Comparison of ENCODE assay signal across 23 cellular contexts in genomic region chr1:246032111-246032551, GRCh38.
A peak's percentile ranks its signal among the peaks of the same experiment; 100 is the strongest.
DNase-seq lines count a peak whose midpoint lies in the region; ATAC-seq, FAIRE-seq and TF ChIP-seq lines count a peak whose summit lies in the region.
"Had no signal": no experiment of that assay in that cellular context is flagged by ENCODE, and none has a peak within 500 bp of the region (broad histone marks: within the 10 kb centered on the region; RNA-seq: fewer than 3 reads in every experiment).

No MANE protein-coding gene starts in this region.

- H3K4me2 ChIP-seq in SK-N-SH, result no peak overlapping the region

- no peak overlapping the region for H2AFZ ChIP-seq in SK-N-SH (ENCODE audit: low read depth)

- DNase-seq in SK-N-SH (peak; percentile 50), RCC 7860 (ENCODE audit: low spot score) (peak; percentile 51), kidney tubule cell (ENCODE audit: low spot score) (peak; percentile 72), DMS153 (lab: John Stamatoyannopoulos, UW) (no peak)
- DNase-seq in activated CD8-positive, alpha-beta memory T cell treated with anti-CD3 and anti-CD28 coated beads, Interleukin-2, amount 50 U/mL, for 4 hours, result no peak
- DNase-seq: activated CD4-positive, CD25-positive, alpha-beta regulatory T cell; activated CD8-positive, alpha-beta T cell treated with anti-CD3 and anti-CD28 coated beads, Interleukin-2, amount 10 ng/mL, durations not matched to agents 7 days and 5 days; activated naive CD4-positive, alpha-beta T cell treated with anti-CD3 and anti-CD28 coated beads, Interleukin-2, amount 10 ng/mL, durations not matched to agents 7 days and 5 days; activated T-cell treated with anti-CD3 and anti-CD28 coated beads, Interleukin-2, amount 50 U/mL, for 4 hours; DND-41; effector memory CD8-positive, alpha-beta T cell; heart left ventricle; Karpas-422; small intestine; stimulated activated CD4-positive, alpha-beta T cell treated with anti-CD3 and anti-CD28 coated beads, Interleukin-4, amount 100 ng/mL, for 24 hours; upper lobe of right lung had no signal

- H3K4me1 ChIP-seq in SK-N-SH (ENCODE audit: control insufficient read depth in 1 of 2, insufficient read depth in 2 of 2, low read depth in 1 of 2, low read length in 1 of 2), result peaks cover 0 to 21% of the 10 kb centered on the region in 2 experiments; a peak in 2 of 4 replicates
- H3K4me1 ChIP-seq: ascending aorta had no signal

- TF ChIP-seq RAD21 in SK-N-SH (IDR thresholded peaks at IDR 0.05; ENCODE audit: low read length), result no peak

- peak; percentile 85 for FAIRE-seq in RCC 7860 (lab: Jason Lieb, UNC)
- FAIRE-seq: A204.1, small intestine had no signal

- H3F3A ChIP-seq in SK-N-SH (replicated peaks; ENCODE audit: insufficient read depth), result peaks cover 3% of the 10 kb centered on the region

- H3K9ac ChIP-seq in SK-N-SH, result no peak overlapping the region

- 75% methylated on average over 3 of the region's 3 CpGs for WGBS in SK-N-SH (ENCODE audit: low lambda C conversion rate)

- H3K27me3 ChIP-seq in SK-N-SH (ENCODE audit: insufficient read depth), result no peaks in the 10 kb centered on the region
- H3K27me3 ChIP-seq: ascending aorta, heart left ventricle, upper lobe of right lung had no signal

- ATAC-seq in SK-N-SH treated with all-trans-retinoic acid at 6 μM for 48 hours (no peak), HG02763 (IDR thresholded peaks at IDR 0.05; ENCODE audit: unreplicated experiment) (no peak), GM19395 (IDR thresholded peaks at IDR 0.05; ENCODE audit: unreplicated experiment) (no peak)
- ATAC-seq: activated CD8-positive, alpha-beta T cell treated with anti-CD3 and anti-CD28 coated beads, Interleukin-2, amount 10 ng/mL, durations not matched to agents 7 days and 5 days; activated T-cell treated with anti-CD3 and anti-CD28 coated beads, Interleukin-2, amount 50 U/mL, for 4 hours; effector memory CD8-positive, alpha-beta T cell; heart left ventricle; Panc1; upper lobe of right lung had no signal

- POLR2A ChIA-PET in SK-N-SH (lab: Yijun Ruan, JAX), result no interaction called here

- H3K9me2 ChIP-seq in SK-N-SH, result no peaks in the 10 kb centered on the region

- no peak for TF ChIP-seq CTCF in SK-N-SH (IDR thresholded peaks at IDR 0.05)

- no peaks in the 10 kb centered on the region for H3K9me3 ChIP-seq in SK-N-SH
- H3K9me3 ChIP-seq: upper lobe of right lung had no signal

- peak overlapping the region in 1 of 2 experiments; percentile 51; a peak in 2 of 4 replicates for H3K27ac ChIP-seq in SK-N-SH (ENCODE audit: low read depth in 2 of 2, low read length in 1 of 2)
- H3K27ac ChIP-seq: ascending aorta, heart left ventricle, SK-N-MC, upper lobe of right lung had no signal

- CTCF ChIA-PET in SK-N-SH (lab: Yijun Ruan, JAX), result interaction anchor here (1.1 to 1.3 kb wide), 4 partner anchors 19 to 879 kb away, joined by 3 to 4 read pairs (median 4); no protein-coding TSS in a partner anchor

- peak in 1 of 2 experiments; percentile 56; a peak in 1 of 4 replicates for TF ChIP-seq EP300 in SK-N-SH (IDR thresholded peaks at IDR 0.05; ENCODE audit: borderline replicate concordance in 1 of 2, low read depth in 1 of 2, low read length in 1 of 2)

- no peaks in the 10 kb centered on the region for H3K79me2 ChIP-seq in SK-N-SH (ENCODE audit: insufficient read depth)

- H3K4me3 ChIP-seq in SK-N-SH (ENCODE audit: low read depth in 2 of 2, low read length in 1 of 2), result no peak overlapping the region
- H3K4me3 ChIP-seq: ascending aorta, heart left ventricle, SK-N-MC, upper lobe of right lung had no signal

- H3K36me3 ChIP-seq in SK-N-SH (replicated peaks in 1 of 2; ENCODE audit: control insufficient read depth in 1 of 2, insufficient read depth in 2 of 2, low read length in 1 of 2), result no peaks in the 10 kb centered on the region
- H3K36me3 ChIP-seq: ascending aorta, heart left ventricle, upper lobe of right lung had no signal

- no peaks in the 10 kb centered on the region for H4K20me1 ChIP-seq in SK-N-SH (ENCODE audit: insufficient read depth)

TF ChIP-seq in SK-N-SH, 30 proteins besides CTCF, POLR2A, EP300 and RAD21 (continues in another document):
- TF ChIP-seq, protein P1, sequence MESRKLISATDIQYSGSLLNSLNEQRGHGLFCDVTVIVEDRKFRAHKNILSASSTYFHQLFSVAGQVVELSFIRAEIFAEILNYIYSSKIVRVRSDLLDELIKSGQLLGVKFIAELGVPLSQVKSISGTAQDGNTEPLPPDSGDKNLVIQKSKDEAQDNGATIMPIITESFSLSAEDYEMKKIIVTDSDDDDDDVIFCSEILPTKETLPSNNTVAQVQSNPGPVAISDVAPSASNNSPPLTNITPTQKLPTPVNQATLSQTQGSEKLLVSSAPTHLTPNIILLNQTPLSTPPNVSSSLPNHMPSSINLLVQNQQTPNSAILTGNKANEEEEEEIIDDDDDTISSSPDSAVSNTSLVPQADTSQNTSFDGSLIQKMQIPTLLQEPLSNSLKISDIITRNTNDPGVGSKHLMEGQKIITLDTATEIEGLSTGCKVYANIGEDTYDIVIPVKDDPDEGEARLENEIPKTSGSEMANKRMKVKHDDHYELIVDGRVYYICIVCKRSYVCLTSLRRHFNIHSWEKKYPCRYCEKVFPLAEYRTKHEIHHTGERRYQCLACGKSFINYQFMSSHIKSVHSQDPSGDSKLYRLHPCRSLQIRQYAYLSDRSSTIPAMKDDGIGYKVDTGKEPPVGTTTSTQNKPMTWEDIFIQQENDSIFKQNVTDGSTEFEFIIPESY (IDR thresholded peaks at IDR 0.05; ENCODE audit: borderline replicate concordance, low read depth), result no peak
- TF ChIP-seq MXI1 (IDR thresholded peaks at IDR 0.05; ENCODE audit: low read depth, low read length) (no peak), GABPA (IDR thresholded peaks at IDR 0.05; ENCODE audit: low read depth) (no peak), YY1 (IDR thresholded peaks at IDR 0.05; ENCODE audit: low read depth) (no peak), NFIC (IDR thresholded peaks at IDR 0.05; ENCODE audit: borderline replicate concordance) (no peak), FOXJ3 (CRISPR knock-in tag; IDR thresholded peaks at IDR 0.05) (no peak)

TF ChIP-seq in SK-N-SH treated with all-trans-retinoic acid at 6 μM for 48 hours, 23 proteins besides CTCF, POLR2A, EP300 and RAD21:
- TF ChIP-seq RARB (CRISPR knock-in tag; IDR thresholded peaks at IDR 0.05), result no peak
- no peak for TF ChIP-seq TCF4 (CRISPR knock-in tag; IDR thresholded peaks at IDR 0.05; ENCODE audit: borderline replicate concordance)
- no peak for TF ChIP-seq ZFP3 (CRISPR knock-in tag; IDR thresholded peaks at IDR 0.05)
- no peak for TF ChIP-seq OSR1 (CRISPR knock-in tag; IDR thresholded peaks at IDR 0.05)
- TF ChIP-seq CSDC2 (CRISPR knock-in tag; IDR thresholded peaks at IDR 0.05), result no peak
- TF ChIP-seq ZNF8 (CRISPR knock-in tag; IDR thresholded peaks at IDR 0.05), result no peak
TF ChIP-seq in SK-N-SH treated with all-trans-retinoic acid at 6 μM for 48 hours: peak in this region for 0.

Comparison
In these comparisons a context has a peak if more than half of its experiments do, and no peak if none do; other contexts are left out.
1. DNase-seq: peak in SK-N-SH (single experiment), RCC 7860 (single experiment) and kidney tubule cell (single experiment); none in activated CD8-positive, alpha-beta memory T cell treated with anti-CD3 and anti-CD28 coated beads, Interleukin-2, amount 50 U/mL, for 4 hours (single experiment) and DMS153 (single experiment).